ENCODE assay signal across 1 cellular context in the genomic region with DNA sequence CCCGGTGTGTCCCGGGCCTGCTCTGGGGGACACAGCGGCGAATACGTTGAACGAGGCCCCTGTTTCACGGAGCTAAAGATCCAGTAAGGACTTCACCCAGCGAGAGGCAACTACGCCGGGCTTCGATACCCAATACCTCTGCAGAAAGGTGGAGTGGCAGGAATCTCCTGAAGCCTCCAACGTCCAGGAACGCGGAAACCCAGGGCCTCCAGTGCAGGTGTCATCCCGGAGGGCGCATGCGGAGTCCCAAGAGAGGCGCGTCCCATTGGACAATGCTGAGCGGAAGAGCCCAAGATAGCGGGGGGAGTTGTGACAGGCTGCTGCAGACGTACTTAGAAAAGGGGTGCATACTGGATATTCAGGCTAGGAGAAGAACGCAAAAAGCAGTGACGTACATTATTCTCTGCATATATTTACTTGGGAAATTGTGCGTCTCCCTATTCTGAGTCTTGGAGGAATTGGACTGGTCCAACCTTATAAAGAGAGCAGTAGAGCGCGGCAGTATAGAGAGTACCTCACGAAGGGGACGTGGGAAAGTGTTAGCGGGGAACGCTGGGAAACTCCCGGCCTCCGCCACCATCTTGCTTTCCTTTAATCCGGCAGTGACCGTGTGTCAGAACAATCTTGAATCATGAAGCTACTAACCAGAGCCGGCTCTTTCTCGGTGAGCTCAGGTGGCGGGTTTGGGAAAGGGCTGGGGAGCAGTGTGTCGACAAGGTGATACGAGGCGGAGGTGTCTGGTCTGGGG.
TF ChIP-seq lines count a peak whose summit lies in the region.

A gene (plus strand): TSS at position 569 of the 748 bp plus-strand sequence. CDS start 63 bp downstream, at position 632.

TF ChIP-seq in K562, 482 proteins besides CTCF, POLR2A, EP300 and RAD21 (continued from another document and continues in another):
- TF ChIP-seq ZBTB17 (CRISPR knock-in tag; IDR thresholded peaks at IDR 0.05) = no peak
- TF ChIP-seq KLF6 (CRISPR knock-in tag; IDR thresholded peaks at IDR 0.05; ENCODE audit: borderline replicate concordance) = no peak
- no peak for TF ChIP-seq GATAD2B (IDR thresholded peaks at IDR 0.05; ENCODE audit: borderline replicate concordance)
- TF ChIP-seq ZNF79 (CRISPR knock-in tag; IDR thresholded peaks at IDR 0.05; ENCODE audit: low read depth) = no peak
- TF ChIP-seq ZNF668 (CRISPR knock-in tag; IDR thresholded peaks at IDR 0.05) = no peak
- TF ChIP-seq ZNF57 (CRISPR knock-in tag; IDR thresholded peaks at IDR 0.05) = 0 out of 2 replicates have a peak, but pooled peaks have one; percentile 24
- TF ChIP-seq DMBX1 (CRISPR knock-in tag; IDR thresholded peaks at IDR 0.05; ENCODE audit: borderline replicate concordance) = no peak
- no peak for TF ChIP-seq SAFB (IDR thresholded peaks at IDR 0.05; ENCODE audit: borderline replicate concordance, low read depth, low read length)
- TF ChIP-seq ELF2 (CRISPR knock-in tag; IDR thresholded peaks at IDR 0.05) = peak; percentile 69; the same call in 1 of the 2 replicates
- TF ChIP-seq, protein P1, sequence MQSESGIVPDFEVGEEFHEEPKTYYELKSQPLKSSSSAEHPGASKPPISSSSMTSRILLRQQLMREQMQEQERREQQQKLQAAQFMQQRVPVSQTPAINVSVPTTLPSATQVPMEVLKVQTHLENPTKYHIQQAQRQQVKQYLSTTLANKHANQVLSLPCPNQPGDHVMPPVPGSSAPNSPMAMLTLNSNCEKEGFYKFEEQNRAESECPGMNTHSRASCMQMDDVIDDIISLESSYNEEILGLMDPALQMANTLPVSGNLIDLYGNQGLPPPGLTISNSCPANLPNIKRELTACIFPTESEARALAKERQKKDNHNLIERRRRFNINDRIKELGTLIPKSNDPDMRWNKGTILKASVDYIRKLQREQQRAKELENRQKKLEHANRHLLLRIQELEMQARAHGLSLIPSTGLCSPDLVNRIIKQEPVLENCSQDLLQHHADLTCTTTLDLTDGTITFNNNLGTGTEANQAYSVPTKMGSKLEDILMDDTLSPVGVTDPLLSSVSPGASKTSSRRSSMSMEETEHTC (IDR thresholded peaks at IDR 0.05) = no peak
- TF ChIP-seq NR2C2 (CRISPR knock-in tag; IDR thresholded peaks at IDR 0.05) = no peak
- peak; percentile 78 for TF ChIP-seq NR2C2 (tag; IDR thresholded peaks at IDR 0.05)
- TF ChIP-seq CSDE1 (IDR thresholded peaks at IDR 0.05) = no peak
- TF ChIP-seq U2AF2 (optimal IDR thresholded peaks at IDR 0.05; ENCODE audit: low read depth, low read length) = no peak
- no peak for TF ChIP-seq MCM2 (IDR thresholded peaks at IDR 0.05; ENCODE audit: low read depth)
- TF ChIP-seq STAT5B (CRISPR knock-in tag; IDR thresholded peaks at IDR 0.05) = no peak
- TF ChIP-seq NBN (IDR thresholded peaks at IDR 0.05; ENCODE audit: low read depth) = peak; percentile 84
- TF ChIP-seq SRSF9 (IDR thresholded peaks at IDR 0.05; ENCODE audit: borderline replicate concordance, low read depth, low read length) = no peak
- no peak for TF ChIP-seq ZNF384 (IDR thresholded peaks at IDR 0.05; ENCODE audit: low read depth, low read length)
- no peak for TF ChIP-seq ZNF354B (CRISPR knock-in tag; IDR thresholded peaks at IDR 0.05)
- TF ChIP-seq, protein P2, sequence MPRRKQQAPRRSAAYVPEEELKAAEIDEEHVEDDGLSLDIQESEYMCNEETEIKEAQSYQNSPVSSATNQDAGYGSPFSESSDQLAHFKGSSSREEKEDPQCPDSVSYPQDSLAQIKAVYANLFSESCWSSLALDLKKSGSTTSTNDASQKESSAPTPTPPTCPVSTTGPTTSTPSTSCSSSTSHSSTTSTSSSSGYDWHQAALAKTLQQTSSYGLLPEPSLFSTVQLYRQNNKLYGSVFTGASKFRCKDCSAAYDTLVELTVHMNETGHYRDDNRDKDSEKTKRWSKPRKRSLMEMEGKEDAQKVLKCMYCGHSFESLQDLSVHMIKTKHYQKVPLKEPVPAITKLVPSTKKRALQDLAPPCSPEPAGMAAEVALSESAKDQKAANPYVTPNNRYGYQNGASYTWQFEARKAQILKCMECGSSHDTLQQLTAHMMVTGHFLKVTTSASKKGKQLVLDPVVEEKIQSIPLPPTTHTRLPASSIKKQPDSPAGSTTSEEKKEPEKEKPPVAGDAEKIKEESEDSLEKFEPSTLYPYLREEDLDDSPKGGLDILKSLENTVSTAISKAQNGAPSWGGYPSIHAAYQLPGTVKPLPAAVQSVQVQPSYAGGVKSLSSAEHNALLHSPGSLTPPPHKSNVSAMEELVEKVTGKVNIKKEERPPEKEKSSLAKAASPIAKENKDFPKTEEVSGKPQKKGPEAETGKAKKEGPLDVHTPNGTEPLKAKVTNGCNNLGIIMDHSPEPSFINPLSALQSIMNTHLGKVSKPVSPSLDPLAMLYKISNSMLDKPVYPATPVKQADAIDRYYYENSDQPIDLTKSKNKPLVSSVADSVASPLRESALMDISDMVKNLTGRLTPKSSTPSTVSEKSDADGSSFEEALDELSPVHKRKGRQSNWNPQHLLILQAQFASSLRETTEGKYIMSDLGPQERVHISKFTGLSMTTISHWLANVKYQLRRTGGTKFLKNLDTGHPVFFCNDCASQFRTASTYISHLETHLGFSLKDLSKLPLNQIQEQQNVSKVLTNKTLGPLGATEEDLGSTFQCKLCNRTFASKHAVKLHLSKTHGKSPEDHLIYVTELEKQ (CRISPR knock-in tag; IDR thresholded peaks at IDR 0.05) = no peak
- TF ChIP-seq, protein P3, sequence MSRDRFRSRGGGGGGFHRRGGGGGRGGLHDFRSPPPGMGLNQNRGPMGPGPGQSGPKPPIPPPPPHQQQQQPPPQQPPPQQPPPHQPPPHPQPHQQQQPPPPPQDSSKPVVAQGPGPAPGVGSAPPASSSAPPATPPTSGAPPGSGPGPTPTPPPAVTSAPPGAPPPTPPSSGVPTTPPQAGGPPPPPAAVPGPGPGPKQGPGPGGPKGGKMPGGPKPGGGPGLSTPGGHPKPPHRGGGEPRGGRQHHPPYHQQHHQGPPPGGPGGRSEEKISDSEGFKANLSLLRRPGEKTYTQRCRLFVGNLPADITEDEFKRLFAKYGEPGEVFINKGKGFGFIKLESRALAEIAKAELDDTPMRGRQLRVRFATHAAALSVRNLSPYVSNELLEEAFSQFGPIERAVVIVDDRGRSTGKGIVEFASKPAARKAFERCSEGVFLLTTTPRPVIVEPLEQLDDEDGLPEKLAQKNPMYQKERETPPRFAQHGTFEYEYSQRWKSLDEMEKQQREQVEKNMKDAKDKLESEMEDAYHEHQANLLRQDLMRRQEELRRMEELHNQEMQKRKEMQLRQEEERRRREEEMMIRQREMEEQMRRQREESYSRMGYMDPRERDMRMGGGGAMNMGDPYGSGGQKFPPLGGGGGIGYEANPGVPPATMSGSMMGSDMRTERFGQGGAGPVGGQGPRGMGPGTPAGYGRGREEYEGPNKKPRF (IDR thresholded peaks at IDR 0.05; ENCODE audit: low read depth, low read length) = no peak
- TF ChIP-seq ZNF77 (CRISPR knock-in tag; IDR thresholded peaks at IDR 0.05) = no peak
- TF ChIP-seq NR2C1 (IDR thresholded peaks at IDR 0.05) = peak; percentile 58
- peak; percentile 6; the same call in 1 of the 2 replicates for TF ChIP-seq NR2C1 (tag; IDR thresholded peaks at IDR 0.05)
- TF ChIP-seq XRCC4 (IDR thresholded peaks at IDR 0.05; ENCODE audit: extremely low read depth, insufficient read depth, insufficient read length) = no peak
- TF ChIP-seq, protein P4, sequence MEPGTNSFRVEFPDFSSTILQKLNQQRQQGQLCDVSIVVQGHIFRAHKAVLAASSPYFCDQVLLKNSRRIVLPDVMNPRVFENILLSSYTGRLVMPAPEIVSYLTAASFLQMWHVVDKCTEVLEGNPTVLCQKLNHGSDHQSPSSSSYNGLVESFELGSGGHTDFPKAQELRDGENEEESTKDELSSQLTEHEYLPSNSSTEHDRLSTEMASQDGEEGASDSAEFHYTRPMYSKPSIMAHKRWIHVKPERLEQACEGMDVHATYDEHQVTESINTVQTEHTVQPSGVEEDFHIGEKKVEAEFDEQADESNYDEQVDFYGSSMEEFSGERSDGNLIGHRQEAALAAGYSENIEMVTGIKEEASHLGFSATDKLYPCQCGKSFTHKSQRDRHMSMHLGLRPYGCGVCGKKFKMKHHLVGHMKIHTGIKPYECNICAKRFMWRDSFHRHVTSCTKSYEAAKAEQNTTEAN (CRISPR knock-in tag; IDR thresholded peaks at IDR 0.05) = no peak; the same call in 1 of the 2 replicates
- no peak for TF ChIP-seq FOXJ3 (CRISPR knock-in tag; IDR thresholded peaks at IDR 0.05)
- TF ChIP-seq, protein P5, sequence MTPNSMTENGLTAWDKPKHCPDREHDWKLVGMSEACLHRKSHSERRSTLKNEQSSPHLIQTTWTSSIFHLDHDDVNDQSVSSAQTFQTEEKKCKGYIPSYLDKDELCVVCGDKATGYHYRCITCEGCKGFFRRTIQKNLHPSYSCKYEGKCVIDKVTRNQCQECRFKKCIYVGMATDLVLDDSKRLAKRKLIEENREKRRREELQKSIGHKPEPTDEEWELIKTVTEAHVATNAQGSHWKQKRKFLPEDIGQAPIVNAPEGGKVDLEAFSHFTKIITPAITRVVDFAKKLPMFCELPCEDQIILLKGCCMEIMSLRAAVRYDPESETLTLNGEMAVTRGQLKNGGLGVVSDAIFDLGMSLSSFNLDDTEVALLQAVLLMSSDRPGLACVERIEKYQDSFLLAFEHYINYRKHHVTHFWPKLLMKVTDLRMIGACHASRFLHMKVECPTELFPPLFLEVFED (CRISPR knock-in tag; conservative IDR thresholded peaks at IDR 0.05) = 0 out of 2 replicates have a peak, but pooled peaks have one; percentile 14
- no peak for TF ChIP-seq TAL1 (IDR thresholded peaks at IDR 0.05)
- no peak for TF ChIP-seq CBX8 (IDR thresholded peaks at IDR 0.05; ENCODE audit: borderline replicate concordance, extremely low read depth, low read depth, low read length, poor library complexity, severe bottlenecking)
- TF ChIP-seq GABPB1 (CRISPR knock-in tag; IDR thresholded peaks at IDR 0.05) = no peak
- TF ChIP-seq, protein P6, sequence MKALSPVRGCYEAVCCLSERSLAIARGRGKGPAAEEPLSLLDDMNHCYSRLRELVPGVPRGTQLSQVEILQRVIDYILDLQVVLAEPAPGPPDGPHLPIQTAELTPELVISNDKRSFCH (CRISPR knock-in tag; IDR thresholded peaks at IDR 0.05) = no peak
- TF ChIP-seq, protein P6 (tag; IDR thresholded peaks at IDR 0.05) = no peak
- TF ChIP-seq, protein P7, sequence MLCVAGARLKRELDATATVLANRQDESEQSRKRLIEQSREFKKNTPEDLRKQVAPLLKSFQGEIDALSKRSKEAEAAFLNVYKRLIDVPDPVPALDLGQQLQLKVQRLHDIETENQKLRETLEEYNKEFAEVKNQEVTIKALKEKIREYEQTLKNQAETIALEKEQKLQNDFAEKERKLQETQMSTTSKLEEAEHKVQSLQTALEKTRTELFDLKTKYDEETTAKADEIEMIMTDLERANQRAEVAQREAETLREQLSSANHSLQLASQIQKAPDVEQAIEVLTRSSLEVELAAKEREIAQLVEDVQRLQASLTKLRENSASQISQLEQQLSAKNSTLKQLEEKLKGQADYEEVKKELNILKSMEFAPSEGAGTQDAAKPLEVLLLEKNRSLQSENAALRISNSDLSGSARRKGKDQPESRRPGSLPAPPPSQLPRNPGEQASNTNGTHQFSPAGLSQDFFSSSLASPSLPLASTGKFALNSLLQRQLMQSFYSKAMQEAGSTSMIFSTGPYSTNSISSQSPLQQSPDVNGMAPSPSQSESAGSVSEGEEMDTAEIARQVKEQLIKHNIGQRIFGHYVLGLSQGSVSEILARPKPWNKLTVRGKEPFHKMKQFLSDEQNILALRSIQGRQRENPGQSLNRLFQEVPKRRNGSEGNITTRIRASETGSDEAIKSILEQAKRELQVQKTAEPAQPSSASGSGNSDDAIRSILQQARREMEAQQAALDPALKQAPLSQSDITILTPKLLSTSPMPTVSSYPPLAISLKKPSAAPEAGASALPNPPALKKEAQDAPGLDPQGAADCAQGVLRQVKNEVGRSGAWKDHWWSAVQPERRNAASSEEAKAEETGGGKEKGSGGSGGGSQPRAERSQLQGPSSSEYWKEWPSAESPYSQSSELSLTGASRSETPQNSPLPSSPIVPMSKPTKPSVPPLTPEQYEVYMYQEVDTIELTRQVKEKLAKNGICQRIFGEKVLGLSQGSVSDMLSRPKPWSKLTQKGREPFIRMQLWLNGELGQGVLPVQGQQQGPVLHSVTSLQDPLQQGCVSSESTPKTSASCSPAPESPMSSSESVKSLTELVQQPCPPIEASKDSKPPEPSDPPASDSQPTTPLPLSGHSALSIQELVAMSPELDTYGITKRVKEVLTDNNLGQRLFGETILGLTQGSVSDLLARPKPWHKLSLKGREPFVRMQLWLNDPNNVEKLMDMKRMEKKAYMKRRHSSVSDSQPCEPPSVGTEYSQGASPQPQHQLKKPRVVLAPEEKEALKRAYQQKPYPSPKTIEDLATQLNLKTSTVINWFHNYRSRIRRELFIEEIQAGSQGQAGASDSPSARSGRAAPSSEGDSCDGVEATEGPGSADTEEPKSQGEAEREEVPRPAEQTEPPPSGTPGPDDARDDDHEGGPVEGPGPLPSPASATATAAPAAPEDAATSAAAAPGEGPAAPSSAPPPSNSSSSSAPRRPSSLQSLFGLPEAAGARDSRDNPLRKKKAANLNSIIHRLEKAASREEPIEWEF (CRISPR knock-in tag; IDR thresholded peaks at IDR 0.05) = no peak
- TF ChIP-seq FOXA1 (IDR thresholded peaks at IDR 0.05; ENCODE audit: borderline replicate concordance) = no peak
- TF ChIP-seq ZNF644 (tag; IDR thresholded peaks at IDR 0.05; ENCODE audit: low read depth) = no peak
- TF ChIP-seq BHLHE40 (IDR thresholded peaks at IDR 0.05; ENCODE audit: low read length) = peak; percentile 93
- no peak for TF ChIP-seq ZNF324 (CRISPR knock-in tag; IDR thresholded peaks at IDR 0.05)
- TF ChIP-seq ZNF282 (CRISPR knock-in tag; IDR thresholded peaks at IDR 0.05) = no peak
- TF ChIP-seq KDM5B (IDR thresholded peaks at IDR 0.05; ENCODE audit: insufficient replicate concordance, low read depth, low read length) = peak; percentile 85
- TF ChIP-seq NFRKB (IDR thresholded peaks at IDR 0.05; ENCODE audit: low read depth) = peak; percentile 91
- no peak for TF ChIP-seq OTX1 (CRISPR knock-in tag; IDR thresholded peaks at IDR 0.05)
- no peak for TF ChIP-seq ZKSCAN1 (IDR thresholded peaks at IDR 0.05; ENCODE audit: low read depth, low read length)
- no peak for TF ChIP-seq NCOA6 (IDR thresholded peaks at IDR 0.05)
